ENCODE assay signal across 9 cellular contexts in the genomic region with DNA sequence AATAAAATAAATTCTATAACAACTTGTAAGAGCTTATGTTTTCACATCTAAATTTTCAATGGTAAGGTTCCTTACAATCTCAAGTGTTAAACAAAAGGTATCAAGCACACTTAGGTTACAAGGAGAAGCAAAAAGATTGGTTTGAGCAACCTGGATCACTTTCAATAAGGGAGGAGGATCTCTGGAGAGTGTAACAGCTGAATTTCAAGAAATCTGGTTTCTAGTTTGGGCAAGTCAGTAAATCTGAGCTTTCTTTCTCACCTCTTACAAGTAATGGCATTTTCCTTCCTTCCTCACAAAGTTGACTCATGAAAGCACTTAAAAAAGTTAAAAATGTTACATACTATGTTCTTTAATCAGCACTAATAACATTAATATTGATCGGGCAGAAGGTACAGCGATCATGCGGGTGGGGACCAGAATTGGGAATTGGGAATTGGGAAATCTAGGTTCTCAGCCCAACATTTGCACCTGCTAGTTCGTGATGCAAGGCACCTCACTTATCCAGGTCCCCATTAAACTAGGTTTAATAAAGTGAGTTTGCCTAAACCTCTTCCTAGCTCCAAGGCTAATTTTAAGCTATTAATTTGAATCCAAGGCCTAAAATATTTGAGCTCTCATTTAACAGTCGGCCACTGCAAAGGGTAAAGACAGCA. TPM values are rescaled to one million over a fixed set of nuclear protein-coding genes. Genes with fewer than 3 reads are reported as not detected.
DNase-seq lines count a peak whose midpoint lies in the region; ATAC-seq, FAIRE-seq and TF ChIP-seq lines count a peak whose summit lies in the region.
"Had no signal": no experiment of that assay in that cellular context is flagged by ENCODE, and none has a peak within 500 bp of the region (broad histone marks: within the 10 kb centered on the region; RNA-seq: fewer than 3 reads in every experiment).

No MANE protein-coding gene starts in this region.

- no peak overlapping the region for H4K91ac ChIP-seq in trophoblast cell (ENCODE audit: low read depth, low read length)

- TF ChIP-seq POLR2A in GM12891 (IDR thresholded peaks at IDR 0.05; ENCODE audit: low read depth, low read length) (peak; percentile 56), esophagus squamous epithelium (IDR thresholded peaks at IDR 0.05) (no peak)

- FAIRE-seq in GM12891 (lab: Jason Lieb, UNC), result no peak

- no peak overlapping the region for H4K12ac ChIP-seq in trophoblast cell (ENCODE audit: low read depth, low read length)

- no peak overlapping the region for H2AK5ac ChIP-seq in trophoblast cell (ENCODE audit: low read length)

- H3K4me2 ChIP-seq in trophoblast cell (ENCODE audit: low read length), result peak overlapping the region; percentile 38

- H3K23ac ChIP-seq in trophoblast cell (ENCODE audit: low read length), result no peak overlapping the region

- in situ Hi-C loops in Panc1 (cut with HindIII; ENCODE audit: low pct_unique_long_range_greater_than_20kb, low sequenced_read_pairs), result no loop called here

- H4K8ac ChIP-seq in trophoblast cell (ENCODE audit: low read depth, low read length), result no peak overlapping the region

- peak overlapping the region; percentile 26 to 98 for H3K4me3 ChIP-seq in Panc1 (ENCODE audit: low read depth in 2 of 2, low read length in 2 of 2)
- peak overlapping the region in 1 of 4 donors; percentile 4 for H3K4me3 ChIP-seq in esophagus squamous epithelium
- H3K4me3 ChIP-seq in trophoblast cell (ENCODE audit: low read depth, low read length), result no peak overlapping the region

- no peak overlapping the region for H2BK120ac ChIP-seq in trophoblast cell (ENCODE audit: insufficient read depth, low read length, poor library complexity)

- no peak overlapping the region for H3K14ac ChIP-seq in trophoblast cell (ENCODE audit: low read length)

- DNase-seq in GM12891 (ENCODE audit: insufficient read length, low spot score) (no peak), Panc1 (ENCODE audit: low read depth, low spot score) (no peak), esophagus squamous epithelium (lab: John Stamatoyannopoulos, UW) (no peak), trophoblast cell (no peak), NCI-H2081 treated with DMSO at 0.1 percent for 48 hours (lab: John Stamatoyannopoulos, UW) (no peak), iPS-NIHi7 (ENCODE audit: extremely low spot score) (no peak)
- DNase-seq: anterior cingulate cortex had no signal

- no TSS peak for BruUV-seq in Panc1 (replicated peaks; lab: Mats Ljungman, UMichigan)

- POLR2A ChIA-PET in Panc1 (lab: Charles Lee), result no interaction called here

- no peak overlapping the region for H3K18ac ChIP-seq in trophoblast cell (ENCODE audit: low read length)

- H3K36me3 ChIP-seq in Panc1 (ENCODE audit: control insufficient read depth, insufficient read depth, low read length) (peaks cover 4% of the 10 kb centered on the region; the same call in 1 of the 2 replicates), esophagus squamous epithelium (no peaks in the 10 kb centered on the region), trophoblast cell (ENCODE audit: control insufficient read depth in 1 of 2, insufficient read depth in 2 of 2, low read length in 2 of 2) (peaks cover 0 to 3% of the 10 kb centered on the region in 2 experiments)

- WGBS in esophagus squamous epithelium, 2 donors, result 40 to 53% methylated on average over 5 of the region's 5 CpGs
- no CpG with 5 or more reads among the region's 5 CpGs for WGBS in trophoblast cell (ENCODE audit: extremely low coverage, insufficient coverage, insufficient read length)

- CTCF ChIA-PET in Panc1 (lab: Charles Lee), result interaction anchor here (0.5 to 0.7 kb wide), 2 partner anchors 55 to 59 kb away, joined by 3 to 4 read pairs; no protein-coding TSS in a partner anchor

- H2BK12ac ChIP-seq in trophoblast cell (ENCODE audit: low read length), result no peak overlapping the region

- ATAC-seq in Panc1 (no peak), GM19035 (IDR thresholded peaks at IDR 0.05; ENCODE audit: unreplicated experiment) (no peak), esophagus mucosa (no peak)

- no peaks in the 10 kb centered on the region for H3K27me3 ChIP-seq in Panc1 (ENCODE audit: control insufficient read depth, insufficient read depth, low read length)
- H3K27me3 ChIP-seq in esophagus squamous epithelium, result no peaks in the 10 kb centered on the region
- H3K27me3 ChIP-seq in trophoblast cell (ENCODE audit: insufficient read depth, low read length), result no peaks in the 10 kb centered on the region

- intact Hi-C loops in Panc1 (cut with micrococcal nuclease; ENCODE audit: unreplicated experiment) (no loop called here), esophagus squamous epithelium (cut with DNase I) (no loop called here)

- peak overlapping the region; percentile 98 for H3K27ac ChIP-seq in Panc1 (ENCODE audit: low read length)
- H3K27ac ChIP-seq in esophagus squamous epithelium, result peak overlapping the region in 3 of 4 donors; percentile 16 to 100 (median 47)
- no peak overlapping the region for H3K27ac ChIP-seq in trophoblast cell (ENCODE audit: low read depth, low read length)

- H3K4me1 ChIP-seq in Panc1 (ENCODE audit: control insufficient read depth, insufficient read depth, low read length) (peaks cover 39% of the 10 kb centered on the region), esophagus squamous epithelium (peaks cover 14 to 70% (median 24%) of the 10 kb centered on the region in 3 donors), trophoblast cell (ENCODE audit: control insufficient read depth in 1 of 2, insufficient read depth in 2 of 2, low read length in 2 of 2) (peaks cover 0 to 5% of the 10 kb centered on the region in 2 experiments)

- H3K4ac ChIP-seq in trophoblast cell (ENCODE audit: low read depth, low read length), result peak overlapping the region; percentile 99

- TF ChIP-seq CTCF in Panc1 (IDR thresholded peaks at IDR 0.05), result no peak
- no peak for TF ChIP-seq CTCF in esophagus squamous epithelium (IDR thresholded peaks at IDR 0.05)

- H3K79me1 ChIP-seq in trophoblast cell (ENCODE audit: low read length), result peaks cover 12% of the 10 kb centered on the region

- no peak overlapping the region for H2BK5ac ChIP-seq in trophoblast cell (ENCODE audit: low read depth, low read length, poor library complexity)

- no peak overlapping the region for H3K9ac ChIP-seq in trophoblast cell (ENCODE audit: low read length)

- H3K79me2 ChIP-seq in trophoblast cell (ENCODE audit: control insufficient read depth, insufficient read depth, low read length, poor library complexity), result peaks cover 18% of the 10 kb centered on the region

- H3K9me3 ChIP-seq in Panc1 (ENCODE audit: control insufficient read depth, insufficient read depth, low read depth, low read length) (no peaks in the 10 kb centered on the region), esophagus squamous epithelium (no peaks in the 10 kb centered on the region), trophoblast cell (ENCODE audit: insufficient read depth, low read depth, low read length) (no peaks in the 10 kb centered on the region)

- H2AFZ ChIP-seq in trophoblast cell (ENCODE audit: insufficient read depth, low read length, poor library complexity), result no peak overlapping the region

TF ChIP-seq in GM12891, 5 proteins besides CTCF, POLR2A, EP300 and RAD21:
- TF ChIP-seq PAX5 (IDR thresholded peaks at IDR 0.05; ENCODE audit: insufficient read depth, low read length, severe bottlenecking) (no peak), POLR2AphosphoS5 (IDR thresholded peaks at IDR 0.05; ENCODE audit: low read depth, low read length) (0 out of 2 replicates have a peak, but pooled peaks have one; percentile 42), SPI1 (IDR thresholded peaks at IDR 0.05; ENCODE audit: low read depth, low read length) (no peak), TAF1 (IDR thresholded peaks at IDR 0.05; ENCODE audit: low read depth, low read length) (no peak), POU2F2 (IDR thresholded peaks at IDR 0.05; ENCODE audit: low read depth, low read length) (no peak)
TF ChIP-seq in GM12891: peak in this region for 1.

RNA-seq across cellular contexts. Expression of a gene that starts 3.1 kb away (rescaled TPM):
- polyA plus RNA-seq in GM12891 (2012; ENCODE audit: low read depth, missing spikeins), result 35.9 TPM
- total RNA-seq in Panc1 (2021; ENCODE audit: unreplicated experiment), result 210 TPM
- polyA plus RNA-seq in Panc1 (2012; ENCODE audit: insufficient read length), result 68.9 TPM
- total RNA-seq in esophagus squamous epithelium, result 10 to 100 TPM; 32.4 to 73.4 (median 60.9) TPM
- polyA plus RNA-seq in trophoblast cell (2013), result 151 and 162 TPM in 2 replicates
- total RNA-seq in esophagus mucosa, result 99.3 TPM

RNA-seq across cellular contexts. Expression of a gene that starts 28.4 kb away (rescaled TPM):
- polyA plus RNA-seq in GM12891 (2012; ENCODE audit: low read depth, missing spikeins), result 5.3 TPM
- total RNA-seq in Panc1 (2021; ENCODE audit: unreplicated experiment), result 15.1 TPM
- 13.3 TPM for polyA plus RNA-seq in Panc1 (2012; ENCODE audit: insufficient read length)
- 10 to 100 TPM in 1 of 4 donors, 1 to 10 TPM in 3; 3.0 to 19.3 (median 7.0) TPM for total RNA-seq in esophagus squamous epithelium
- 1.4 and 1.6 TPM in 2 replicates for polyA plus RNA-seq in trophoblast cell (2013)
- total RNA-seq in esophagus mucosa, result 7.0 TPM
